9 cellular contexts compared by ENCODE assay signal in genomic region chr6:42046491-42047219, GRCh38. TPM values are rescaled to one million over a fixed set of nuclear protein-coding genes. Genes with fewer than 3 reads are reported as not detected.
DNase-seq lines count a peak whose midpoint lies in the region; ATAC-seq, FAIRE-seq and TF ChIP-seq lines count a peak whose summit lies in the region.
"Had no signal": no experiment of that assay in that cellular context is flagged by ENCODE, and none has a peak within 500 bp of the region (broad histone marks: within the 10 kb centered on the region; RNA-seq: fewer than 3 reads in every experiment).

No MANE protein-coding gene starts in this region.

- peak overlapping the region; percentile 2 for H3K27ac Mint-ChIP-seq in activated T-helper 2 cell treated with anti-CD3 and anti-CD28 coated beads, Interferon-gamma antibody, Interleukin-2, Interleukin-4, amounts not matched to agents 10 μg/mL and 5 μg/mL and 100 μg/mL, durations not matched to agents 14 hours and 24 hours and 36 hours
- peak overlapping the region in 1 of 2 donors; percentile 67 for H3K27ac Mint-ChIP-seq in stimulated activated naive CD8-positive, alpha-beta T cell treated with anti-CD3 and anti-CD28 coated beads, Interleukin-15, amount 100 ng/mL, for 72 hours

- H3K9me3 Mint-ChIP-seq in activated T-helper 2 cell treated with anti-CD3 and anti-CD28 coated beads, Interferon-gamma antibody, Interleukin-2, Interleukin-4, amounts not matched to agents 10 μg/mL and 5 μg/mL and 100 μg/mL, durations not matched to agents 14 hours and 24 hours and 36 hours = no peaks in the 10 kb centered on the region
- no peaks in the 10 kb centered on the region for H3K9me3 Mint-ChIP-seq in stimulated activated naive CD8-positive, alpha-beta T cell treated with anti-CD3 and anti-CD28 coated beads, Interleukin-15, amount 100 ng/mL, for 72 hours

- FAIRE-seq in D721Med (lab: Jason Lieb, UNC) = no peak
- FAIRE-seq: A204.1 had no signal

- H3K4me3 Mint-ChIP-seq in activated T-helper 2 cell treated with anti-CD3 and anti-CD28 coated beads, Interferon-gamma antibody, Interleukin-2, Interleukin-4, amounts not matched to agents 10 μg/mL and 5 μg/mL and 100 μg/mL, durations not matched to agents 14 hours and 24 hours and 36 hours (ENCODE audit: low read depth) = peak overlapping the region; percentile 40
- H3K4me3 Mint-ChIP-seq in stimulated activated naive CD8-positive, alpha-beta T cell treated with anti-CD3 and anti-CD28 coated beads, Interleukin-15, amount 100 ng/mL, for 72 hours = peak overlapping the region; percentile 89 to 96

- DNase-seq in DMS53 (lab: John Stamatoyannopoulos, UW) (peak; percentile 31), DMS53 treated with DMSO at 0.1 percent for 48 hours (lab: John Stamatoyannopoulos, UW; ENCODE audit: unreplicated experiment) (no peak), inferior parietal cortex (ENCODE audit: extremely low spot score) (peak; percentile 38), SKM-1 (lab: John Stamatoyannopoulos, UW; ENCODE audit: unreplicated experiment) (no peak), D721Med (ENCODE audit: insufficient read length, low spot score) (no peak)
- DNase-seq in activated T-helper 2 cell treated with anti-CD3 and anti-CD28 coated beads, Interferon-gamma antibody, Interleukin-2, Interleukin-4, amounts not matched to agents 10 μg/mL and 5 μg/mL and 100 μg/mL, durations not matched to agents 14 hours and 24 hours and 36 hours (ENCODE audit: low spot score) = no peak
- DNase-seq in stimulated activated naive CD8-positive, alpha-beta T cell treated with anti-CD3 and anti-CD28 coated beads, Interleukin-15, amount 100 ng/mL, for 72 hours = no peak
- no peak for DNase-seq in stimulated activated CD4-positive, alpha-beta T cell treated with anti-CD3 and anti-CD28 coated beads, Interleukin-2, amount 100 ng/mL, for 48 hours

- no peak for TF ChIP-seq CTCF in D721Med (IDR thresholded peaks at IDR 0.05; ENCODE audit: insufficient read depth, missing control alignments)

- no peaks in the 10 kb centered on the region for H3K27me3 Mint-ChIP-seq in activated T-helper 2 cell treated with anti-CD3 and anti-CD28 coated beads, Interferon-gamma antibody, Interleukin-2, Interleukin-4, amounts not matched to agents 10 μg/mL and 5 μg/mL and 100 μg/mL, durations not matched to agents 14 hours and 24 hours and 36 hours (ENCODE audit: low read depth)
- H3K27me3 Mint-ChIP-seq in stimulated activated naive CD8-positive, alpha-beta T cell treated with anti-CD3 and anti-CD28 coated beads, Interleukin-15, amount 100 ng/mL, for 72 hours = no peaks in the 10 kb centered on the region

- H3K36me3 Mint-ChIP-seq in activated T-helper 2 cell treated with anti-CD3 and anti-CD28 coated beads, Interferon-gamma antibody, Interleukin-2, Interleukin-4, amounts not matched to agents 10 μg/mL and 5 μg/mL and 100 μg/mL, durations not matched to agents 14 hours and 24 hours and 36 hours (ENCODE audit: low read depth) = peaks cover 11% of the 10 kb centered on the region

- no peak for ATAC-seq in stimulated activated naive CD8-positive, alpha-beta T cell treated with anti-CD3 and anti-CD28 coated beads, Interleukin-15, amount 100 ng/mL, for 72 hours

- intact Hi-C loops in activated T-helper 2 cell treated with anti-CD3 and anti-CD28 coated beads, Interferon-gamma antibody, Interleukin-2, Interleukin-4, amounts not matched to agents 10 μg/mL and 5 μg/mL and 100 μg/mL, durations not matched to agents 14 hours and 24 hours and 36 hours (cut with micrococcal nuclease) = no loop called here

- H3K4me1 Mint-ChIP-seq in activated T-helper 2 cell treated with anti-CD3 and anti-CD28 coated beads, Interferon-gamma antibody, Interleukin-2, Interleukin-4, amounts not matched to agents 10 μg/mL and 5 μg/mL and 100 μg/mL, durations not matched to agents 14 hours and 24 hours and 36 hours (ENCODE audit: low read depth) = peaks cover 68% of the 10 kb centered on the region
- H3K4me1 Mint-ChIP-seq in stimulated activated naive CD8-positive, alpha-beta T cell treated with anti-CD3 and anti-CD28 coated beads, Interleukin-15, amount 100 ng/mL, for 72 hours = peaks cover 85% of the 10 kb centered on the region

RNA-seq across cellular contexts. Expression of gene TAF8, which starts 3.7 kb away (rescaled TPM):
- 38.8 and 41.9 TPM in 2 replicates for total RNA-seq in activated T-helper 2 cell treated with anti-CD3 and anti-CD28 coated beads, Interferon-gamma antibody, Interleukin-2, Interleukin-4, amounts not matched to agents 10 μg/mL and 5 μg/mL and 100 μg/mL, durations not matched to agents 14 hours and 24 hours and 36 hours

Comparison
In these comparisons a context has a peak if more than half of its experiments do, and no peak if none do; other contexts are left out.
1. DNase-seq: peak in DMS53 (single experiment) and inferior parietal cortex (single experiment); none in DMS53 treated with DMSO at 0.1 percent for 48 hours (single experiment), activated T-helper 2 cell treated with anti-CD3 and anti-CD28 coated beads, Interferon-gamma antibody, Interleukin-2, Interleukin-4, amounts not matched to agents 10 μg/mL and 5 μg/mL and 100 μg/mL, durations not matched to agents 14 hours and 24 hours and 36 hours (single experiment), stimulated activated naive CD8-positive, alpha-beta T cell treated with anti-CD3 and anti-CD28 coated beads, Interleukin-15, amount 100 ng/mL, for 72 hours (0 of 2), SKM-1 (single experiment), stimulated activated CD4-positive, alpha-beta T cell treated with anti-CD3 and anti-CD28 coated beads, Interleukin-2, amount 100 ng/mL, for 48 hours (0 of 2) and D721Med (single experiment).